ENCODE assay signal across 12 cellular contexts in genomic region chr1:59484090-59484489, GRCh38.
A peak's percentile ranks its signal among the peaks of the same experiment; 100 is the strongest.
DNase-seq lines count a peak whose midpoint lies in the region; ATAC-seq and TF ChIP-seq lines count a peak whose summit lies in the region.
"Had no signal": no experiment of that assay in that cellular context is flagged by ENCODE, and none has a peak within 500 bp of the region (broad histone marks: within the 10 kb centered on the region; RNA-seq: fewer than 3 reads in every experiment).

No MANE protein-coding gene starts in this region.

- DNase-seq in AG04449 (ENCODE audit: low read depth, low spot score) (peak; percentile 74), HPDE6-E6E7 (ENCODE audit: extremely low spot score) (peak; percentile 57), astrocyte of the hippocampus (ENCODE audit: low read depth, low spot score) (peak; percentile 77), kidney tubule cell (ENCODE audit: low spot score) (peak; percentile 75), NCI-H2227 (lab: John Stamatoyannopoulos, UW; ENCODE audit: unreplicated experiment) (no peak), NCI-H187 (lab: John Stamatoyannopoulos, UW) (no peak), NCI-H345 (lab: John Stamatoyannopoulos, UW) (no peak)
- DNase-seq: immature natural killer cell; NCI-H1092 treated with DMSO at 0.1 percent for 48 hours; right lobe of liver; stimulated activated naive CD8-positive, alpha-beta T cell treated with anti-CD3 and anti-CD28 coated beads, Interleukin-15, Interleukin-2, amounts not matched to agents 100 U/mL and 50 U/mL, for 24 hours had no signal

- H3K4me3 ChIP-seq in AG04449 (ENCODE audit: low read depth, low read length): no peak overlapping the region
- H3K4me3 ChIP-seq: right lobe of liver had no signal

- POLR2A ChIA-PET in AG04449 (lab: Yijun Ruan, JAX): interaction anchor here (1.0 kb wide), 1 partner anchor 701 kb away, joined by 3 read pairs; the partner anchor contains the start of gene JUN

- CTCF ChIA-PET in AG04449 (lab: Yijun Ruan, JAX): no interaction called here

- no peak for TF ChIP-seq CTCF in AG04449 (IDR thresholded peaks at IDR 0.05; ENCODE audit: insufficient read depth, low read length, missing control alignments)

- ATAC-seq in HG02763 (IDR thresholded peaks at IDR 0.05; ENCODE audit: unreplicated experiment): no peak
- ATAC-seq: stimulated activated naive CD8-positive, alpha-beta T cell treated with anti-CD3 and anti-CD28 coated beads, Interleukin-15, Interleukin-2, amounts not matched to agents 100 U/mL and 50 U/mL, for 24 hours had no signal

Comparison
In these comparisons a context has a peak if more than half of its experiments do, and no peak if none do; other contexts are left out.
1. DNase-seq: peak in AG04449 (single experiment), HPDE6-E6E7 (single experiment), astrocyte of the hippocampus (single experiment) and kidney tubule cell (single experiment); none in NCI-H2227 (single experiment), NCI-H187 (0 of 2) and NCI-H345 (single experiment).